ENCODE assay signal across 8 cellular contexts in genomic region chr10:14648936-14649335, GRCh38.
DNase-seq lines count a peak whose midpoint lies in the region; ATAC-seq and TF ChIP-seq lines count a peak whose summit lies in the region.

No MANE protein-coding gene starts in this region.

- H3K27me3 Mint-ChIP-seq in activated naive CD8-positive, alpha-beta T cell treated with anti-CD3 and anti-CD28 coated beads for 36 hours: no peaks in the 10 kb centered on the region

- H3K4me1 ChIP-seq in heart left ventricle (peaks cover 0 to 37% (median 17%) of the 10 kb centered on the region in 12 donors), mucosa of rectum (ENCODE audit: control insufficient read depth in 2 of 2, insufficient read depth in 2 of 2, low read length in 2 of 2) (peaks cover 17 to 19% of the 10 kb centered on the region in 2 donors), uterus (peaks cover 6 to 8% of the 10 kb centered on the region in 2 donors)

- no peaks in the 10 kb centered on the region for H3K9me3 ChIP-seq in heart left ventricle
- H3K9me3 ChIP-seq in mucosa of rectum (ENCODE audit: control insufficient read depth in 2 of 2, low read length in 2 of 2): no peaks in the 10 kb centered on the region
- no peaks in the 10 kb centered on the region for H3K9me3 ChIP-seq in uterus

- ATAC-seq in heart left ventricle (no peak), Right ventricle myocardium inferior (no peak), GM19351 (IDR thresholded peaks at IDR 0.05; ENCODE audit: unreplicated experiment) (no peak), HG03520 (IDR thresholded peaks at IDR 0.05; ENCODE audit: unreplicated experiment) (no peak)

- TF ChIP-seq CTCF in heart left ventricle (IDR thresholded peaks at IDR 0.05) (no peak), uterus (IDR thresholded peaks at IDR 0.05) (no peak)

- no peaks in the 10 kb centered on the region for H3K36me3 Mint-ChIP-seq in activated naive CD8-positive, alpha-beta T cell treated with anti-CD3 and anti-CD28 coated beads for 36 hours

- H3K36me3 ChIP-seq in heart left ventricle: no peaks in the 10 kb centered on the region
- no peaks in the 10 kb centered on the region for H3K36me3 ChIP-seq in mucosa of rectum (ENCODE audit: control insufficient read depth in 2 of 2, insufficient read depth in 2 of 2, low read length in 2 of 2)
- H3K36me3 ChIP-seq in uterus: no peaks in the 10 kb centered on the region

- intact Hi-C loops in heart left ventricle (cut with DNase I) (loop anchor here in 1 of 10 donors (10.0 kb wide), 1 partner anchor 86 kb away; no protein-coding TSS in a partner anchor), Right ventricle myocardium inferior (cut with DNase I) (no loop called here), uterus (cut with DNase I; ENCODE audit: low total_unique reads) (no loop called here)

- no peaks in the 10 kb centered on the region for H3K9me3 Mint-ChIP-seq in activated naive CD8-positive, alpha-beta T cell treated with anti-CD3 and anti-CD28 coated beads for 36 hours

- H3K27ac Mint-ChIP-seq in activated naive CD8-positive, alpha-beta T cell treated with anti-CD3 and anti-CD28 coated beads for 36 hours: peak overlapping the region; percentile 97

- H3K27ac ChIP-seq in heart left ventricle (peak overlapping the region in 11 of 12 donors; percentile 33 to 95 (median 80)), mucosa of rectum (ENCODE audit: low read depth in 2 of 2, low read length in 2 of 2) (peak overlapping the region; percentile 77 to 92), uterus (peak overlapping the region; percentile 79 to 80)

- peak overlapping the region in 1 of 2 donors; percentile 9 for H3K9ac ChIP-seq in mucosa of rectum (ENCODE audit: low read depth in 1 of 2, low read length in 2 of 2)

- DNase-seq in heart left ventricle (no peak), Right ventricle myocardium inferior (ENCODE audit: missing footprints) (no peak), uterus (no peak), NCI-H2029 (lab: John Stamatoyannopoulos, UW) (no peak)
- no peak for DNase-seq in activated naive CD8-positive, alpha-beta T cell treated with anti-CD3 and anti-CD28 coated beads for 36 hours

- H3K4me1 Mint-ChIP-seq in activated naive CD8-positive, alpha-beta T cell treated with anti-CD3 and anti-CD28 coated beads for 36 hours: peaks cover 60% of the 10 kb centered on the region

- H3K4me3 ChIP-seq in heart left ventricle (no peak overlapping the region), mucosa of rectum (ENCODE audit: low read length in 2 of 2) (peak overlapping the region in 1 of 2 donors; percentile 69), uterus (no peak overlapping the region)

- TF ChIP-seq POLR2A in heart left ventricle (IDR thresholded peaks at IDR 0.05) (no peak), uterus (IDR thresholded peaks at IDR 0.05) (no peak)

- H3K27me3 ChIP-seq in heart left ventricle (no peaks in the 10 kb centered on the region), mucosa of rectum (ENCODE audit: control insufficient read depth in 2 of 2, insufficient read depth in 2 of 2, low read length in 2 of 2) (no peaks in the 10 kb centered on the region), uterus (no peaks in the 10 kb centered on the region)

- 57 to 72% (median 63%) methylated on average over 3 of the region's 3 CpGs for WGBS in heart left ventricle, 4 donors

- H3K4me3 Mint-ChIP-seq in activated naive CD8-positive, alpha-beta T cell treated with anti-CD3 and anti-CD28 coated beads for 36 hours: peak overlapping the region; percentile 80
